9 cellular contexts compared by ENCODE assay signal in the genomic region with DNA sequence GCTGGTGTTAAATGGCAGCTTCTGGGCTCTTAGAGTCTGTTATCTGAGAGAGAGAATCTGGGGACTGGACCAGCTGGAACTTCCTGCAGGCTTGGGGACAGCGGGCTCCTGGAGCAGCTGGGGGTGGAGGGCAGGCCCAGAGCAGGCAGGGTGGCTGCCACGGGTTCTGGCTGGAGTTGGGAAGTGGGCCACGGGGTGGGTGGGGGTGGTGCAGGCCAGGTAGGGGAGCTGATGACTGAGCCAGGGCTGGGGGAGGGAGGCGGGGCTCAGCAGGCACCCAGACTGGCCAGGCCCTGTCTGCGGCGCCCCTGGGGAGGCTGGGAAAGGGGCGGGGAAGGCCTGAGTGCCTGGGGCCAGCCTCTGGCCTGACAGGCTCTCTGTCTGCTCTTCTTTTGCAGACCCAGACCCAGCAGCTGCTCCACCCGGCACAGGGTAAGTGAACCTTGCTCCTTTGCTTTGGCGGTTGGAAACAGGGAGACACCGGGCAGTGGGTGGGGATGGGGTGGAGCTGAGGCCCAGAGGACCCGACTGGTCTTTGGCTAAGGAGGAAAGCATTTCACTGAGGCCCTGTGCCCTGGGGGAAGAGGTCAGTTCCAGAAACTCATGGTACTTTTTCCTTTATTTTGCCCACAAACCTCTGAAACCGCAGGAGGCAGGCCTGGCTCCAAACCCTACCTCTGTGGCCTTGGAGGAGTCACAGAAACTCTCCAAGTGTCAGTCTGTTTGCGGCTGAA. TPM values are rescaled to one million over a fixed set of nuclear protein-coding genes. Genes with fewer than 3 reads are reported as not detected.
A peak's percentile ranks its signal among the peaks of the same experiment; 100 is the strongest.
DNase-seq lines count a peak whose midpoint lies in the region; ATAC-seq and TF ChIP-seq lines count a peak whose summit lies in the region.
"Had no signal": no experiment of that assay in that cellular context is flagged by ENCODE, and none has a peak within 500 bp of the region (broad histone marks: within the 10 kb centered on the region; RNA-seq: fewer than 3 reads in every experiment).

No MANE protein-coding gene starts in this region.

- no peaks in the 10 kb centered on the region for H3K27me3 Mint-ChIP-seq in activated T-helper 2 cell treated with anti-CD3 and anti-CD28 coated beads, Interferon-gamma antibody, Interleukin-2, Interleukin-4, amounts not matched to agents 10 μg/mL and 5 μg/mL and 100 μg/mL, durations not matched to agents 14 hours and 24 hours and 36 hours (ENCODE audit: low read depth)

- H3K4me1 Mint-ChIP-seq in activated T-helper 2 cell treated with anti-CD3 and anti-CD28 coated beads, Interferon-gamma antibody, Interleukin-2, Interleukin-4, amounts not matched to agents 10 μg/mL and 5 μg/mL and 100 μg/mL, durations not matched to agents 14 hours and 24 hours and 36 hours (ENCODE audit: low read depth) = no peaks in the 10 kb centered on the region

- H3K9me3 Mint-ChIP-seq in activated T-helper 2 cell treated with anti-CD3 and anti-CD28 coated beads, Interferon-gamma antibody, Interleukin-2, Interleukin-4, amounts not matched to agents 10 μg/mL and 5 μg/mL and 100 μg/mL, durations not matched to agents 14 hours and 24 hours and 36 hours = no peaks in the 10 kb centered on the region
- H3K9me3 Mint-ChIP-seq: effector memory CD8-positive, alpha-beta T cell had no signal

- WGBS in psoas muscle, 3 donors = 24 to 41% (median 26%) methylated on average over 9 to 13 of the region's 13 CpGs

- ATAC-seq in psoas muscle = peak; percentile 59 to 74 (median 69)
- ATAC-seq: effector memory CD8-positive, alpha-beta T cell had no signal

- H3K27me3 ChIP-seq in SJSA1 (replicated peaks) = no peaks in the 10 kb centered on the region
- H3K27me3 ChIP-seq in psoas muscle (ENCODE audit: insufficient read depth in 3 of 3, low read length in 2 of 3) = no peaks in the 10 kb centered on the region

- H3K4me3 Mint-ChIP-seq in activated T-helper 2 cell treated with anti-CD3 and anti-CD28 coated beads, Interferon-gamma antibody, Interleukin-2, Interleukin-4, amounts not matched to agents 10 μg/mL and 5 μg/mL and 100 μg/mL, durations not matched to agents 14 hours and 24 hours and 36 hours (ENCODE audit: low read depth) = no peak overlapping the region
- H3K4me3 Mint-ChIP-seq: effector memory CD8-positive, alpha-beta T cell had no signal

- intact Hi-C loops in psoas muscle (cut with DNase I) = no loop called here
- intact Hi-C loops in activated T-helper 2 cell treated with anti-CD3 and anti-CD28 coated beads, Interferon-gamma antibody, Interleukin-2, Interleukin-4, amounts not matched to agents 10 μg/mL and 5 μg/mL and 100 μg/mL, durations not matched to agents 14 hours and 24 hours and 36 hours (cut with micrococcal nuclease) = no loop called here

- no peak for TF ChIP-seq CTCF in psoas muscle (IDR thresholded peaks at IDR 0.05)

- H3K9me3 ChIP-seq in SJSA1 (replicated peaks) = no peaks in the 10 kb centered on the region
- H3K9me3 ChIP-seq in psoas muscle = no peaks in the 10 kb centered on the region

- peak overlapping the region; percentile 21 for H3K4me3 ChIP-seq in SJSA1
- peak overlapping the region; percentile 28 for H3K4me3 ChIP-seq in psoas muscle

- H3K36me3 Mint-ChIP-seq in activated T-helper 2 cell treated with anti-CD3 and anti-CD28 coated beads, Interferon-gamma antibody, Interleukin-2, Interleukin-4, amounts not matched to agents 10 μg/mL and 5 μg/mL and 100 μg/mL, durations not matched to agents 14 hours and 24 hours and 36 hours (ENCODE audit: low read depth) = no peaks in the 10 kb centered on the region

- H3K27ac ChIP-seq in SJSA1 (peak overlapping the region; percentile 90), psoas muscle (peak overlapping the region; percentile 66)

- peak; percentile 57 for DNase-seq in GM04504 (ENCODE audit: low read depth)
- peak; percentile 74 to 79 for DNase-seq in SJSA1 (ENCODE audit: low read depth in 1 of 2, low spot score in 2 of 2)
- peak; percentile 81 for DNase-seq in glomerular visceral epithelial cell (ENCODE audit: extremely low spot score)
- DNase-seq in psoas muscle = peak in 1 of 2 donors; percentile 52
- no peak for DNase-seq in activated T-helper 2 cell treated with anti-CD3 and anti-CD28 coated beads, Interferon-gamma antibody, Interleukin-2, Interleukin-4, amounts not matched to agents 10 μg/mL and 5 μg/mL and 100 μg/mL, durations not matched to agents 14 hours and 24 hours and 36 hours (ENCODE audit: low spot score)
- DNase-seq in GDM1 (lab: John Stamatoyannopoulos, UW) = no peak
- DNase-seq in NCI-H2196 (lab: John Stamatoyannopoulos, UW; ENCODE audit: unreplicated experiment) = no peak
- no peak for DNase-seq in activated CD4-positive, alpha-beta T cell treated with anti-CD3 and anti-CD28 coated beads for 4 hours
- DNase-seq: effector memory CD8-positive, alpha-beta T cell had no signal

- no peak overlapping the region for H3K27ac Mint-ChIP-seq in activated T-helper 2 cell treated with anti-CD3 and anti-CD28 coated beads, Interferon-gamma antibody, Interleukin-2, Interleukin-4, amounts not matched to agents 10 μg/mL and 5 μg/mL and 100 μg/mL, durations not matched to agents 14 hours and 24 hours and 36 hours
- H3K27ac Mint-ChIP-seq: effector memory CD8-positive, alpha-beta T cell had no signal

- H3K4me1 ChIP-seq in SJSA1 (replicated peaks) (peaks cover 37% of the 10 kb centered on the region), psoas muscle (peaks cover 23% of the 10 kb centered on the region)

- peaks cover 2% of the 10 kb centered on the region; the same call in 1 of the 2 replicates for H3K36me3 ChIP-seq in SJSA1
- H3K36me3 ChIP-seq in psoas muscle (ENCODE audit: insufficient read depth in 1 of 2, low read depth in 1 of 2) = no peaks in the 10 kb centered on the region

RNA-seq across cellular contexts. Expression of gene ARHGEF10L, which starts 48.7 kb away (rescaled TPM):
- 12.8 and 13.6 TPM in 2 replicates for total RNA-seq in SJSA1 (2014; rRNA removed; shearing (Covaris generic))
- total RNA-seq in psoas muscle = 100 to 1,000 TPM in 1 of 4 donors, 10 to 100 TPM in 3; 25.6 to 108 (median 43.3) TPM
- 10 to 100 TPM; 18.8 to 52.5 (median 36.1) TPM for polyA plus RNA-seq in psoas muscle
- total RNA-seq in activated T-helper 2 cell treated with anti-CD3 and anti-CD28 coated beads, Interferon-gamma antibody, Interleukin-2, Interleukin-4, amounts not matched to agents 10 μg/mL and 5 μg/mL and 100 μg/mL, durations not matched to agents 14 hours and 24 hours and 36 hours = 0.05 TPM in 1 of 2 replicates, not detected in the other

Comparison
In these comparisons a context has a peak if more than half of its experiments do, and no peak if none do; other contexts are left out.
1. DNase-seq: peak in GM04504 (single experiment), SJSA1 (2 of 2) and glomerular visceral epithelial cell (single experiment); none in activated T-helper 2 cell treated with anti-CD3 and anti-CD28 coated beads, Interferon-gamma antibody, Interleukin-2, Interleukin-4, amounts not matched to agents 10 μg/mL and 5 μg/mL and 100 μg/mL, durations not matched to agents 14 hours and 24 hours and 36 hours (single experiment), GDM1 (single experiment), NCI-H2196 (single experiment) and activated CD4-positive, alpha-beta T cell treated with anti-CD3 and anti-CD28 coated beads for 4 hours (0 of 2).
2. RNA of gene ARHGEF10L, which starts 48.7 kb away (total RNA-seq): 25.6 to 108 TPM in psoas muscle and 12.8 to 13.6 TPM in SJSA1; 0.05 TPM in activated T-helper 2 cell treated with anti-CD3 and anti-CD28 coated beads, Interferon-gamma antibody, Interleukin-2, Interleukin-4, amounts not matched to agents 10 μg/mL and 5 μg/mL and 100 μg/mL, durations not matched to agents 14 hours and 24 hours and 36 hours; every median in the first group is over 10 times any median in the second.